In the genomic region with DNA sequence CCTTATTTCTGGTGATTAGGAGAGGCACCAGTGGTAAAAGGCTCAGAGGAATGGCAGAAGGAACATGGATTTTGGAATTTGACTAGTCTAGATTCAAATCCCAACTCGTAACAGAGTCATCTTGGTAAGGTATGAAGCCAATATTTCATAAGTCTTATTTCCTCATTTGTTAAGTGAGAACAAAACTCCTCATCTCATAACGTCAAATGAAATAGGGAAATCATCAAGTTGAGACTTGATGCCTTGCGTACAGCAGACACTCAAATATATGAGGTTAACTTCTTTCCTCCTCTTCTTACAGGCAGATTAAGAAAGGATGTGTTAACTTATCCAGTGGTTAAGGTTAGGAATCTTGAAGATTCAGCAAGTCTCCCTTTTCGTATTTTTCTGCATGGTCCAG, we compare ENCODE assay signal across 27 cellular contexts.
"Had no signal": no experiment of that assay in that cellular context is flagged by ENCODE, and none has a peak within 500 bp of the region (broad histone marks: within the 10 kb centered on the region; RNA-seq: fewer than 3 reads in every experiment).

No MANE protein-coding gene starts in this region.

- FAIRE-seq: endometrium had no signal

- H3K4me1 Mint-ChIP-seq: stimulated activated effector memory CD8-positive, alpha-beta T cell treated with anti-CD3 and anti-CD28 coated beads, Interleukin-12 subunit alpha, Interleukin-12 subunit beta, amount 100 ng/mL, for 72 hours had no signal

- H3K36me3 Mint-ChIP-seq: naive thymus-derived CD8-positive, alpha-beta T cell; stimulated activated effector memory CD8-positive, alpha-beta T cell treated with anti-CD3 and anti-CD28 coated beads, Interleukin-12 subunit alpha, Interleukin-12 subunit beta, amount 100 ng/mL, for 72 hours had no signal

- H3K4me3 Mint-ChIP-seq: effector memory CD8-positive, alpha-beta T cell; naive thymus-derived CD8-positive, alpha-beta T cell; stimulated activated effector memory CD8-positive, alpha-beta T cell treated with anti-CD3 and anti-CD28 coated beads, Interleukin-12 subunit alpha, Interleukin-12 subunit beta, amount 100 ng/mL, for 72 hours had no signal

- DNase-seq: dermis blood vessel endothelial cell; effector memory CD8-positive, alpha-beta T cell; foreskin fibroblast; heart left ventricle; hippocampal formation; islet precursor cell; kidney glomerular epithelial cell; left ventricle myocardium superior; lower lobe of right lung; naive thymus-derived CD8-positive, alpha-beta T cell; occipital lobe; ovary; posterior cingulate gyrus; psoas muscle; right cardiac atrium; sigmoid colon; stimulated activated CD4-positive, alpha-beta T cell treated with anti-CD3 and anti-CD28 coated beads, Interleukin-2, amount 100 ng/mL, for 24 hours; stimulated activated CD4-positive, alpha-beta T cell treated with anti-CD3 and anti-CD28 coated beads, Interleukin-4, amount 100 ng/mL, for 24 hours; stimulated activated naive CD4-positive, alpha-beta T cell treated with Interleukin-2 at 50 U/mL for 16 hours; stomach; thyroid gland; trophoblast cell had no signal

- H3K27me3 ChIP-seq: gastroesophageal sphincter, heart left ventricle, ovary, sigmoid colon, stomach, thyroid gland, vagina had no signal

- ATAC-seq: effector memory CD8-positive, alpha-beta T cell; gastroesophageal sphincter; heart left ventricle; left ventricle myocardium superior; lower lobe of right lung; naive thymus-derived CD8-positive, alpha-beta T cell; psoas muscle; right cardiac atrium; stimulated activated effector memory CD8-positive, alpha-beta T cell treated with anti-CD3 and anti-CD28 coated beads, Interleukin-12 subunit alpha, Interleukin-12 subunit beta, amount 100 ng/mL, for 72 hours had no signal

- H3K9me3 Mint-ChIP-seq: effector memory CD8-positive, alpha-beta T cell; naive thymus-derived CD8-positive, alpha-beta T cell; stimulated activated effector memory CD8-positive, alpha-beta T cell treated with anti-CD3 and anti-CD28 coated beads, Interleukin-12 subunit alpha, Interleukin-12 subunit beta, amount 100 ng/mL, for 72 hours had no signal

- H3K4me3 ChIP-seq: coronary artery, gastroesophageal sphincter, heart left ventricle, lower lobe of right lung, ovary, psoas muscle, sigmoid colon, stomach, thyroid gland, vagina had no signal

- H3K9me3 ChIP-seq: gastroesophageal sphincter, heart left ventricle, lower lobe of right lung, ovary, psoas muscle, sigmoid colon, stomach, thyroid gland, vagina had no signal

- H3K4me1 ChIP-seq: lower lobe of right lung, sigmoid colon, thyroid gland, vagina had no signal

- H3K27ac Mint-ChIP-seq: effector memory CD8-positive, alpha-beta T cell; stimulated activated effector memory CD8-positive, alpha-beta T cell treated with anti-CD3 and anti-CD28 coated beads, Interleukin-12 subunit alpha, Interleukin-12 subunit beta, amount 100 ng/mL, for 72 hours had no signal

- H3K36me3 ChIP-seq: gastroesophageal sphincter, heart left ventricle, lower lobe of right lung, ovary, sigmoid colon, stomach, thyroid gland, vagina had no signal

- H3K27ac ChIP-seq: coronary artery, gastroesophageal sphincter, heart left ventricle, lower lobe of right lung, ovary, psoas muscle, sigmoid colon, stomach, thyroid gland, vagina had no signal
